Comparison of ENCODE assay signal across 10 cellular contexts in genomic region chr3:25727316-25727715, GRCh38.
"Had no signal": no experiment of that assay in that cellular context is flagged by ENCODE, and none has a peak within 500 bp of the region (broad histone marks: within the 10 kb centered on the region; RNA-seq: fewer than 3 reads in every experiment).

No MANE protein-coding gene starts in this region.

- ATAC-seq: effector memory CD8-positive, alpha-beta T cell; gastrocnemius medialis; left lung; naive thymus-derived CD4-positive, alpha-beta T cell had no signal

- DNase-seq: effector memory CD8-positive, alpha-beta T cell; gastrocnemius medialis; islet precursor cell; left lung; mesendoderm; naive thymus-derived CD4-positive, alpha-beta T cell; sigmoid colon; small intestine; stimulated activated CD4-positive, alpha-beta T cell treated with anti-CD3 and anti-CD28 coated beads, Interleukin-12 subunit alpha, Interleukin-12 subunit beta, amount 100 ng/mL, for 4 hours; stimulated activated naive CD4-positive, alpha-beta T cell treated with Interleukin-2 at 50 U/mL for 16 hours had no signal
